15 cellular contexts compared by ENCODE assay signal in genomic region chr3:182121424-182121823, GRCh38.
DNase-seq lines count a peak whose midpoint lies in the region; TF ChIP-seq lines count a peak whose summit lies in the region.
"Had no signal": no experiment of that assay in that cellular context is flagged by ENCODE, and none has a peak within 500 bp of the region (broad histone marks: within the 10 kb centered on the region; RNA-seq: fewer than 3 reads in every experiment).

No MANE protein-coding gene starts in this region.

- in situ Hi-C loops in HAP-1 (cut with MboI; ENCODE audit: low sequenced_read_pairs): no loop called here

- TF ChIP-seq POLR2A in lower leg skin (IDR thresholded peaks at IDR 0.05): no peak

- TF ChIP-seq CTCF in VCaP (conservative IDR thresholded peaks at IDR 0.05) (no peak), neural progenitor cell (IDR thresholded peaks at IDR 0.05) (no peak), lower leg skin (IDR thresholded peaks at IDR 0.05) (no peak)

- no peak overlapping the region for H2BK5ac ChIP-seq in neuronal stem cell (ENCODE audit: low read length)

- H3K9ac ChIP-seq in neural progenitor cell: no peak overlapping the region
- no peak overlapping the region for H3K9ac ChIP-seq in neuronal stem cell (ENCODE audit: low read depth, low read length, poor library complexity)
- H3K9ac ChIP-seq: BLaER1 treated with 17β-estradiol and CSF1 and Interleukin-3, amounts not matched to agents 10 nM and 100 nM had no signal

- WGBS in lower leg skin, 2 donors: 52 to 73% methylated on average over 1 of the region's 1 CpG
- WGBS in neuronal stem cell (ENCODE audit: extremely low coverage in 2 of 2, insufficient read length in 2 of 2, insufficient replicate concordance in 1 of 2), 2 donors: no CpG with 5 or more reads among the region's 1 CpG

- H3K9me3 ChIP-seq in HAP-1 (no peaks in the 10 kb centered on the region), neural progenitor cell (ENCODE audit: low read depth) (no peaks in the 10 kb centered on the region), neuronal stem cell (replicated peaks in 1 of 2; ENCODE audit: control insufficient read depth in 2 of 2, insufficient read depth in 1 of 2, low read depth in 1 of 2, low read length in 2 of 2) (no peaks in the 10 kb centered on the region)
- H3K9me3 ChIP-seq: BLaER1 treated with 17β-estradiol and CSF1 and Interleukin-3, amounts not matched to agents 10 nM and 100 nM had no signal

- no peak overlapping the region for H3K4me3 Mint-ChIP-seq in neural progenitor cell
- H3K4me3 Mint-ChIP-seq: CD4-positive, CD25-positive, alpha-beta regulatory T cell had no signal

- H3K79me2 ChIP-seq in neural progenitor cell (ENCODE audit: low read depth): no peaks in the 10 kb centered on the region

- intact Hi-C loops in lower leg skin (cut with DNase I; ENCODE audit: low total_unique reads): no loop called here

- H4K91ac ChIP-seq in neuronal stem cell (ENCODE audit: low read depth, low read length, poor library complexity): no peak overlapping the region

- peaks cover 14% of the 10 kb centered on the region for H3K4me1 ChIP-seq in HAP-1
- peaks cover 34% of the 10 kb centered on the region for H3K4me1 ChIP-seq in neural progenitor cell
- H3K4me1 ChIP-seq in neuronal stem cell (ENCODE audit: control insufficient read depth in 2 of 2, insufficient read depth in 1 of 2, low read depth in 1 of 2, low read length in 2 of 2): peaks cover 4 to 12% of the 10 kb centered on the region in 2 donors
- H3K4me1 ChIP-seq: BLaER1 treated with 17β-estradiol and CSF1 and Interleukin-3, amounts not matched to agents 10 nM and 100 nM had no signal

- DNase-seq in NCI-H1092 treated with DMSO at 0.1 percent for 48 hours (lab: John Stamatoyannopoulos, UW) (peak; percentile 60), NCI-H1092 (lab: John Stamatoyannopoulos, UW) (no peak), HAP-1 (ENCODE audit: low spot score in 2 of 2) (peak; percentile 45 to 89), neural progenitor cell (ENCODE audit: low spot score) (peak; percentile 52), NCI-H2196 (lab: John Stamatoyannopoulos, UW; ENCODE audit: unreplicated experiment) (no peak), lower leg skin (ENCODE audit: low spot score in 2 of 2) (no peak), neuronal stem cell (ENCODE audit: low spot score) (no peak)
- DNase-seq: 8988T; AML-193; CD4-positive, CD25-positive, alpha-beta regulatory T cell; DMS79; GOT3 had no signal

- no peaks in the 10 kb centered on the region for H3K9me3 Mint-ChIP-seq in neural progenitor cell

- H3K36me3 ChIP-seq in HAP-1 (replicated peaks) (no peaks in the 10 kb centered on the region), neural progenitor cell (no peaks in the 10 kb centered on the region), neuronal stem cell (replicated peaks in 1 of 2; ENCODE audit: control insufficient read depth in 2 of 2, insufficient read depth in 2 of 2, low read length in 2 of 2) (no peaks in the 10 kb centered on the region)
- H3K36me3 ChIP-seq: BLaER1 treated with 17β-estradiol and CSF1 and Interleukin-3, amounts not matched to agents 10 nM and 100 nM had no signal

- no peak overlapping the region for H3K18ac ChIP-seq in neuronal stem cell (ENCODE audit: low read length)

- H3K27ac Mint-ChIP-seq in neural progenitor cell: peak overlapping the region; percentile 4
- H3K27ac Mint-ChIP-seq: CD4-positive, CD25-positive, alpha-beta regulatory T cell had no signal

- H3K27ac ChIP-seq in VCaP (peak overlapping the region; percentile 49), neural progenitor cell (no peak overlapping the region), neuronal stem cell (replicated peaks; ENCODE audit: low read length) (no peak overlapping the region)
- H3K27ac ChIP-seq: BLaER1 treated with 17β-estradiol and CSF1 and Interleukin-3, amounts not matched to agents 10 nM and 100 nM had no signal

- H3K4me2 ChIP-seq in neural progenitor cell (peak overlapping the region; percentile 25), neuronal stem cell (ENCODE audit: insufficient read depth, low read length, poor library complexity, severe bottlenecking) (no peak overlapping the region)
- H3K4me2 ChIP-seq: BLaER1 treated with 17β-estradiol and CSF1 and Interleukin-3, amounts not matched to agents 10 nM and 100 nM had no signal

- H2BK12ac ChIP-seq in neuronal stem cell (ENCODE audit: low read length): no peak overlapping the region

- no peak overlapping the region for H3K23ac ChIP-seq in neuronal stem cell (ENCODE audit: low read depth, low read length, poor library complexity)

- H2AK5ac ChIP-seq in neuronal stem cell (ENCODE audit: low read depth, low read length): no peak overlapping the region

- no peak overlapping the region for H2BK15ac ChIP-seq in neuronal stem cell (ENCODE audit: low read length)

- H2AFZ ChIP-seq in neural progenitor cell (replicated peaks): no peak overlapping the region
- H2AFZ ChIP-seq in neuronal stem cell (ENCODE audit: low read length): no peak overlapping the region

- H3K27me3 Mint-ChIP-seq in neural progenitor cell (ENCODE audit: insufficient read depth, low read depth): no peaks in the 10 kb centered on the region
- H3K27me3 Mint-ChIP-seq: CD4-positive, CD25-positive, alpha-beta regulatory T cell had no signal

- no peaks in the 10 kb centered on the region for H3K79me1 ChIP-seq in neuronal stem cell (ENCODE audit: low read depth, low read length)

- H4K8ac ChIP-seq in neuronal stem cell (ENCODE audit: low read depth, low read length): no peak overlapping the region

- no peak overlapping the region for H3K14ac ChIP-seq in neuronal stem cell (ENCODE audit: low read length)

- H3K4ac ChIP-seq in neuronal stem cell (ENCODE audit: low read length): no peak overlapping the region

- H3K4me1 Mint-ChIP-seq in neural progenitor cell: peaks cover 22% of the 10 kb centered on the region
- H3K4me1 Mint-ChIP-seq: CD4-positive, CD25-positive, alpha-beta regulatory T cell had no signal

- H2BK120ac ChIP-seq in neuronal stem cell (ENCODE audit: low read depth, low read length): no peak overlapping the region

- no peaks in the 10 kb centered on the region for H3K27me3 ChIP-seq in HAP-1 (ENCODE audit: low read depth)
- no peaks in the 10 kb centered on the region for H3K27me3 ChIP-seq in neural progenitor cell
- no peaks in the 10 kb centered on the region for H3K27me3 ChIP-seq in neuronal stem cell (ENCODE audit: control insufficient read depth in 3 of 3, insufficient read depth in 3 of 3, low read depth in 1 of 3, low read length in 3 of 3)
- H3K27me3 ChIP-seq: BLaER1 treated with 17β-estradiol and CSF1 and Interleukin-3, amounts not matched to agents 10 nM and 100 nM had no signal

- H3K4me3 ChIP-seq in HAP-1: no peak overlapping the region
- H3K4me3 ChIP-seq in neural progenitor cell: no peak overlapping the region
- H3K4me3 ChIP-seq in lower leg skin (ENCODE audit: low read depth, poor library complexity, severe bottlenecking): no peak overlapping the region
- H3K4me3 ChIP-seq in neuronal stem cell (ENCODE audit: low read length in 2 of 2): no peak overlapping the region
- H3K4me3 ChIP-seq: BLaER1 treated with 17β-estradiol and CSF1 and Interleukin-3, amounts not matched to agents 10 nM and 100 nM; GM12878 had no signal

- H3K36me3 Mint-ChIP-seq in neural progenitor cell: no peaks in the 10 kb centered on the region
- H3K36me3 Mint-ChIP-seq: CD4-positive, CD25-positive, alpha-beta regulatory T cell had no signal

- no peaks in the 10 kb centered on the region for H4K20me1 ChIP-seq in neural progenitor cell (ENCODE audit: low read depth)
- H4K20me1 ChIP-seq: BLaER1 treated with 17β-estradiol and CSF1 and Interleukin-3, amounts not matched to agents 10 nM and 100 nM had no signal

- peaks cover 19% of the 10 kb centered on the region for H3F3A ChIP-seq in neural progenitor cell (ENCODE audit: low read depth)

Comparison
In these comparisons a context has a peak if more than half of its experiments do, and no peak if none do; other contexts are left out.
1. DNase-seq: peak in NCI-H1092 treated with DMSO at 0.1 percent for 48 hours (single experiment), HAP-1 (2 of 2) and neural progenitor cell (single experiment); none in NCI-H1092 (single experiment), NCI-H2196 (single experiment), lower leg skin (0 of 2) and neuronal stem cell (single experiment).